ENCODE assay signal across 8 cellular contexts in genomic region chr2:131673400-131674173, GRCh38.
A peak's percentile ranks its signal among the peaks of the same experiment; 100 is the strongest.
DNase-seq lines count a peak whose midpoint lies in the region; ATAC-seq and TF ChIP-seq lines count a peak whose summit lies in the region.

No MANE protein-coding gene starts in this region.

- peak in 8 of 10 experiments; percentile 40 to 68 (median 48) for DNase-seq in CD4-positive, alpha-beta T cell
- peak; percentile 60 for DNase-seq in NOMO-1 treated with DMSO at 0.1 percent for 48 hours (lab: John Stamatoyannopoulos, UW; ENCODE audit: unreplicated experiment)
- peak; percentile 78 for DNase-seq in activated T-cell treated with anti-CD3 and anti-CD28 coated beads, Interleukin-2, amount 50 U/mL, for 24 hours
- no peak for DNase-seq in esophagus squamous epithelium (lab: John Stamatoyannopoulos, UW)
- DNase-seq in naive B cell: peak; percentile 58
- peak in 5 of 6 experiments; percentile 12 to 41 (median 34) for DNase-seq in stimulated activated naive CD4-positive, alpha-beta T cell (lab: John Stamatoyannopoulos, UW)

- H3K27me3 ChIP-seq in CD4-positive, alpha-beta T cell (ENCODE audit: control insufficient read depth, insufficient read depth, low read length): peaks cover 34% of the 10 kb centered on the region
- H3K27me3 ChIP-seq in esophagus squamous epithelium: peaks cover 0 to 34% (median 0%) of the 10 kb centered on the region in 4 donors

- peak overlapping the region; percentile 69 for H3K4me3 Mint-ChIP-seq in CD4-positive, alpha-beta T cell
- peak overlapping the region; percentile 52 for H3K4me3 Mint-ChIP-seq in activated T-cell treated with anti-CD3 and anti-CD28 coated beads, Interleukin-2, amount 50 U/mL, for 24 hours
- H3K4me3 Mint-ChIP-seq in naive B cell: peak overlapping the region; percentile 51 to 88 (median 67)

- 0 to 2% methylated on average over 4 to 10 of the region's 48 CpGs for WGBS in esophagus squamous epithelium, 2 donors

- H3K27ac ChIP-seq in CD4-positive, alpha-beta T cell (ENCODE audit: low read depth, low read length): no peak overlapping the region
- H3K27ac ChIP-seq in esophagus squamous epithelium: no peak overlapping the region

- H3K9me3 Mint-ChIP-seq in CD4-positive, alpha-beta T cell: no peaks in the 10 kb centered on the region
- no peaks in the 10 kb centered on the region for H3K9me3 Mint-ChIP-seq in activated T-cell treated with anti-CD3 and anti-CD28 coated beads, Interleukin-2, amount 50 U/mL, for 24 hours
- peaks cover 0 to 8% (median 2%) of the 10 kb centered on the region in 7 donors for H3K9me3 Mint-ChIP-seq in naive B cell

- H3K27ac Mint-ChIP-seq in CD4-positive, alpha-beta T cell: no peak overlapping the region
- no peak overlapping the region for H3K27ac Mint-ChIP-seq in activated T-cell treated with anti-CD3 and anti-CD28 coated beads, Interleukin-2, amount 50 U/mL, for 24 hours
- H3K27ac Mint-ChIP-seq in naive B cell: no peak overlapping the region

- peak overlapping the region; percentile 4 to 63 (median 44) for H3K4me3 ChIP-seq in esophagus squamous epithelium

- peaks cover 62% of the 10 kb centered on the region for H3K27me3 Mint-ChIP-seq in CD4-positive, alpha-beta T cell
- H3K27me3 Mint-ChIP-seq in activated T-cell treated with anti-CD3 and anti-CD28 coated beads, Interleukin-2, amount 50 U/mL, for 24 hours: peaks cover 44% of the 10 kb centered on the region
- H3K27me3 Mint-ChIP-seq in naive B cell: peaks cover 12 to 56% (median 32%) of the 10 kb centered on the region in 3 donors

- H3K4me1 Mint-ChIP-seq in CD4-positive, alpha-beta T cell (ENCODE audit: low read depth): peaks cover 13% of the 10 kb centered on the region
- peaks cover 18% of the 10 kb centered on the region for H3K4me1 Mint-ChIP-seq in activated T-cell treated with anti-CD3 and anti-CD28 coated beads, Interleukin-2, amount 50 U/mL, for 24 hours (ENCODE audit: low read depth)
- H3K4me1 Mint-ChIP-seq in naive B cell: peaks cover 0 to 21% (median 16%) of the 10 kb centered on the region in 3 donors

- POLR2A ChIA-PET in CD4-positive, alpha-beta T cell (lab: Charles Lee): interaction anchor here (2.0 kb wide), 1 partner anchor 9 kb away, joined by 9 read pairs; no protein-coding TSS in a partner anchor

- no peaks in the 10 kb centered on the region for H3K36me3 ChIP-seq in esophagus squamous epithelium

- ATAC-seq in CD4-positive, alpha-beta T cell (ENCODE audit: poor library complexity): no peak
- peak; percentile 79 for ATAC-seq in GM19351 (IDR thresholded peaks at IDR 0.05; ENCODE audit: unreplicated experiment)
- peak; percentile 75 for ATAC-seq in HG03442 (IDR thresholded peaks at IDR 0.05; ENCODE audit: unreplicated experiment)
- ATAC-seq in naive B cell (ENCODE audit: low read depth in 2 of 2): peak; percentile 72 to 74

- H3K36me3 Mint-ChIP-seq in CD4-positive, alpha-beta T cell (ENCODE audit: low read depth): no peaks in the 10 kb centered on the region
- no peaks in the 10 kb centered on the region for H3K36me3 Mint-ChIP-seq in activated T-cell treated with anti-CD3 and anti-CD28 coated beads, Interleukin-2, amount 50 U/mL, for 24 hours (ENCODE audit: low read depth)
- H3K36me3 Mint-ChIP-seq in naive B cell: no peaks in the 10 kb centered on the region

- no peaks in the 10 kb centered on the region for H3K9me3 ChIP-seq in CD4-positive, alpha-beta T cell (ENCODE audit: control insufficient read depth, low read length)
- peaks cover 0 to under 1% (median 0%) of the 10 kb centered on the region in 3 donors for H3K9me3 ChIP-seq in esophagus squamous epithelium

- H3K4me1 ChIP-seq in esophagus squamous epithelium: peaks cover 25 to 42% (median 28%) of the 10 kb centered on the region in 3 donors

- TF ChIP-seq POLR2A in esophagus squamous epithelium (IDR thresholded peaks at IDR 0.05): no peak

- CTCF ChIA-PET in CD4-positive, alpha-beta T cell (lab: Charles Lee): interaction anchor here (0.8 to 2.7 kb wide), 6 partner anchors 9 to 520 kb away, joined by 3 to 14 read pairs (median 5); partner anchors contain the start of gene MZT2A

- peak; percentile 80 for TF ChIP-seq CTCF in CD4-positive, alpha-beta T cell (IDR thresholded peaks at IDR 0.05)
- peak; percentile 74 to 89 (median 85) for TF ChIP-seq CTCF in esophagus squamous epithelium (IDR thresholded peaks at IDR 0.05)

- intact Hi-C loops in CD4-positive, alpha-beta T cell (cut with DNase I, micrococcal nuclease): loop anchor here (2.0 to 10.0 kb wide), 3 partner anchors 131 to 521 kb away; no protein-coding TSS in a partner anchor
- intact Hi-C loops in esophagus squamous epithelium (cut with DNase I): loop anchor here (5.0 to 10.0 kb wide), 3 partner anchors 131 to 261 kb away; partner anchors contain the start of gene MZT2A
